In the genomic region with DNA sequence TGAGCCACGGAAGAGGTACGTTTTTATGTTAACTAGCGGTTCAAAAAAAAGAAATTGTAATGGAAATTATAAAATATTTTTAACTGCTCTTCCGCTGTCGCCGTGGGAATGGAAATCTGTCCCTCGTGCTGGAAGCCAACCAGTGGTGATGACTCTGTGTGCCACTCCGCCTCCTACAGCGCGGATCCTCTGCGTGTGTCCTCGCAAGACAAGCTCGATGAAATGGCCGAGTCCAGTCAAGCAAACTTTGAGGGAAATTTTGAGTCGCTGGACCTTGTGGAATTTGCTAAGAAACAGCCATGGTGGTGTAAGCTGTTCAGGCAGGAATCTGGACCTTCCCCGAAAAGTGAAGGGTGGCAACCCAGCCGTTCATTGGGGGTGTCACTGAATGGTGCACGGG, we compare ENCODE assay signal across 16 cellular contexts. TPM values are rescaled to one million over a fixed set of nuclear protein-coding genes. Genes with fewer than 3 reads are reported as not detected.
DNase-seq lines count a peak whose midpoint lies in the region; ATAC-seq and TF ChIP-seq lines count a peak whose summit lies in the region.
"Had no signal": no experiment of that assay in that cellular context is flagged by ENCODE, and none has a peak within 500 bp of the region (broad histone marks: within the 10 kb centered on the region; RNA-seq: fewer than 3 reads in every experiment).

No MANE protein-coding gene starts in this region.

- H3K4me3 ChIP-seq in coronary artery: no peak overlapping the region
- H3K4me3 ChIP-seq: BLaER1 treated with 17β-estradiol and CSF1 and Interleukin-3, amounts not matched to agents 10 nM and 100 nM; GM12878; GM23338 had no signal

- TF ChIP-seq CTCF in coronary artery (IDR thresholded peaks at IDR 0.05): no peak

- DNase-seq in cardiac septum (ENCODE audit: low spot score): peak; percentile 41
- DNase-seq in left cardiac atrium: no peak
- DNase-seq in coronary artery (ENCODE audit: low spot score): peak; percentile 67
- DNase-seq in sciatic nerve (ENCODE audit: low spot score): peak; percentile 55
- DNase-seq in OCI-M1 (lab: John Stamatoyannopoulos, UW): no peak
- DNase-seq: ACHN; CD4-positive, CD25-positive, alpha-beta regulatory T cell; DMS 273 treated with DMSO at 0.1 percent for 48 hours; H7 had no signal

- no peak overlapping the region for H3K27ac ChIP-seq in coronary artery
- H3K27ac ChIP-seq: BLaER1 treated with 17β-estradiol and CSF1 and Interleukin-3, amounts not matched to agents 10 nM and 100 nM had no signal

- intact Hi-C loops in cardiac septum (cut with DNase I) (no loop called here), left cardiac atrium (cut with DNase I) (no loop called here), sciatic nerve (cut with DNase I) (no loop called here)

- ATAC-seq in left cardiac atrium (no peak), sciatic nerve (no peak), HG03139 (IDR thresholded peaks at IDR 0.05; ENCODE audit: unreplicated experiment) (no peak), GM18502 (IDR thresholded peaks at IDR 0.05; ENCODE audit: poor library complexity, unreplicated experiment) (no peak)
- ATAC-seq: GM12878, GM23338 had no signal

RNA-seq across cellular contexts. Expression of gene CBX7, which starts 2.9 kb away (rescaled TPM):
- total RNA-seq in cardiac septum: 89.6 TPM
- 10 to 100 TPM; 54.5 to 63.7 TPM for total RNA-seq in left cardiac atrium
- total RNA-seq in sciatic nerve: 115 TPM

RNA-seq across cellular contexts. Expression of gene APOBEC3H, which starts 58.4 kb away (rescaled TPM):
- not detected for total RNA-seq in cardiac septum
- total RNA-seq in left cardiac atrium: under 1 TPM in 1 of 2 donors, not detected in 1; 0.35 TPM
- total RNA-seq in sciatic nerve: 1.1 TPM
- total RNA-seq: Daoy, GM23338, H7, HT-29 had no signal

Comparison
In these comparisons a context has a peak if more than half of its experiments do, and no peak if none do; other contexts are left out.
1. DNase-seq: peak in cardiac septum (single experiment), coronary artery (single experiment) and sciatic nerve (single experiment); none in left cardiac atrium (single experiment) and OCI-M1 (single experiment).